In genomic region chr14:103563844-103564243, GRCh38 we compare ENCODE assay signal across 7 cellular contexts. TPM values are rescaled to one million over a fixed set of nuclear protein-coding genes. Genes with fewer than 3 reads are reported as not detected.
DNase-seq lines count a peak whose midpoint lies in the region; ATAC-seq and TF ChIP-seq lines count a peak whose summit lies in the region.
"Not testable (repeated sequence)": the region's sequence is repeated elsewhere in the genome, so short reads cannot be mapped to it uniquely, and the experiment has no call there.

No MANE protein-coding gene starts in this region.

- H3F3A ChIP-seq in OCI-LY1 (ENCODE audit: insufficient read depth, low read length) = not testable (repeated sequence)

- not testable (repeated sequence) for ATAC-seq in activated CD8-positive, alpha-beta memory T cell treated with anti-CD3 and anti-CD28 coated beads, Interleukin-2, amount 10 ng/mL, durations not matched to agents 7 days and 5 days

- peak overlapping the region; percentile 47 for H3K27ac ChIP-seq in OCI-LY1 (ENCODE audit: low read depth, low read length, poor library complexity, severe bottlenecking)
- H3K27ac ChIP-seq in cardiac muscle cell = not testable (repeated sequence)

- peak overlapping the region; percentile 24 for H3K27ac Mint-ChIP-seq in activated CD8-positive, alpha-beta memory T cell treated with anti-CD3 and anti-CD28 coated beads, Interleukin-2, amount 10 ng/mL, durations not matched to agents 7 days and 5 days
- peak overlapping the region; percentile 66 for H3K27ac Mint-ChIP-seq in chondrocyte (ENCODE audit: unreplicated experiment)

- H3K9ac ChIP-seq in OCI-LY1 (ENCODE audit: low read length) (peak overlapping the region; percentile 82), mucosa of stomach (ENCODE audit: low read length) (peak overlapping the region; percentile 81)

- peaks cover 21% of the 10 kb centered on the region for H3K36me3 ChIP-seq in OCI-LY1 (ENCODE audit: insufficient read depth, low read length)
- H3K36me3 ChIP-seq in cardiac muscle cell = peaks cover 16% of the 10 kb centered on the region
- H3K36me3 ChIP-seq in mucosa of stomach (ENCODE audit: control insufficient read depth, insufficient read depth, low read length) = not testable (repeated sequence)

- H3K9me2 ChIP-seq in OCI-LY1 (ENCODE audit: low read depth, low read length) = not testable (repeated sequence)

- not testable (repeated sequence) for H3K9me3 ChIP-seq in OCI-LY1 (ENCODE audit: low read length); cardiac muscle cell (ENCODE audit: low read depth); mucosa of stomach (ENCODE audit: control insufficient read depth, low read length)

- peaks cover 46% of the 10 kb centered on the region for H3K4me1 ChIP-seq in OCI-LY1 (ENCODE audit: insufficient read depth, low read length, severe bottlenecking)
- peaks cover 16% of the 10 kb centered on the region for H3K4me1 ChIP-seq in cardiac muscle cell (ENCODE audit: low read depth)
- not testable (repeated sequence) for H3K4me1 ChIP-seq in mucosa of stomach (ENCODE audit: control insufficient read depth, insufficient read depth, low read length)

- peak overlapping the region; percentile 100 for H3K4me2 ChIP-seq in OCI-LY1 (ENCODE audit: low read length)

- peaks cover 23% of the 10 kb centered on the region for H3K36me3 Mint-ChIP-seq in activated CD8-positive, alpha-beta memory T cell treated with anti-CD3 and anti-CD28 coated beads, Interleukin-2, amount 10 ng/mL, durations not matched to agents 7 days and 5 days
- not testable (repeated sequence) for H3K36me3 Mint-ChIP-seq in chondrocyte (ENCODE audit: low read depth)

- peaks cover 49% of the 10 kb centered on the region for H3K4me1 Mint-ChIP-seq in activated CD8-positive, alpha-beta memory T cell treated with anti-CD3 and anti-CD28 coated beads, Interleukin-2, amount 10 ng/mL, durations not matched to agents 7 days and 5 days
- peaks cover 44% of the 10 kb centered on the region for H3K4me1 Mint-ChIP-seq in chondrocyte (ENCODE audit: low read depth)

- not testable (repeated sequence) for H3K27me3 Mint-ChIP-seq in activated CD8-positive, alpha-beta memory T cell treated with anti-CD3 and anti-CD28 coated beads, Interleukin-2, amount 10 ng/mL, durations not matched to agents 7 days and 5 days; chondrocyte (ENCODE audit: low read depth)

- DNase-seq in GM12864 (ENCODE audit: low read depth); activated CD8-positive, alpha-beta memory T cell treated with anti-CD3 and anti-CD28 coated beads, Interleukin-2, amount 10 ng/mL, durations not matched to agents 7 days and 5 days; chondrocyte (ENCODE audit: low spot score); cardiac muscle cell (ENCODE audit: low read depth in 1 of 2, low spot score in 1 of 2); skeletal muscle cell (ENCODE audit: low read depth): not testable (repeated sequence)

- CTCF ChIA-PET in activated CD8-positive, alpha-beta memory T cell treated with anti-CD3 and anti-CD28 coated beads, Interleukin-2, amount 10 ng/mL, durations not matched to agents 7 days and 5 days (lab: Charles Lee) = interaction anchor here (0.7 to 2.0 kb wide), 4 partner anchors 16 to 71 kb away, joined by 3 to 5 read pairs (median 3); no protein-coding TSS in a partner anchor

- TF ChIP-seq CTCF in GM12864 (IDR thresholded peaks at IDR 0.05; ENCODE audit: low read depth, low read length, missing control alignments); OCI-LY1 (IDR thresholded peaks at IDR 0.05; ENCODE audit: low read length); chondrocyte (IDR thresholded peaks at IDR 0.05); cardiac muscle cell (IDR thresholded peaks at IDR 0.05; ENCODE audit: low read depth, low read length): not testable (repeated sequence)

- H3K79me2 ChIP-seq in OCI-LY1 (ENCODE audit: insufficient read depth, low read length) = peaks cover 72% of the 10 kb centered on the region

- H3K4me3 ChIP-seq in GM12864 (ENCODE audit: low read depth, low read length) (peak overlapping the region; percentile 99), OCI-LY1 (ENCODE audit: low read depth, low read length, poor library complexity, severe bottlenecking) (peak overlapping the region; percentile 82), cardiac muscle cell (peak overlapping the region; percentile 81), skeletal muscle cell (ENCODE audit: low read depth, low read length) (peak overlapping the region; percentile 92)
- not testable (repeated sequence) for H3K4me3 ChIP-seq in mucosa of stomach (ENCODE audit: low read length)

- H3K4me3 Mint-ChIP-seq in activated CD8-positive, alpha-beta memory T cell treated with anti-CD3 and anti-CD28 coated beads, Interleukin-2, amount 10 ng/mL, durations not matched to agents 7 days and 5 days = peak overlapping the region; percentile 89
- peak overlapping the region; percentile 84 for H3K4me3 Mint-ChIP-seq in chondrocyte (ENCODE audit: unreplicated experiment)

- not testable (repeated sequence) for H2AFZ ChIP-seq in OCI-LY1 (ENCODE audit: low read length)

- H3K9me3 Mint-ChIP-seq in activated CD8-positive, alpha-beta memory T cell treated with anti-CD3 and anti-CD28 coated beads, Interleukin-2, amount 10 ng/mL, durations not matched to agents 7 days and 5 days (ENCODE audit: low read depth); chondrocyte (ENCODE audit: low read depth): not testable (repeated sequence)

- not testable (repeated sequence) for H3K27me3 ChIP-seq in OCI-LY1 (ENCODE audit: insufficient read depth, low read length); cardiac muscle cell; mucosa of stomach (ENCODE audit: control insufficient read depth, insufficient read depth, low read length)

- not testable (repeated sequence) for H4K20me1 ChIP-seq in OCI-LY1 (ENCODE audit: insufficient read depth, low read length)

RNA-seq across cellular contexts. Expression of gene COA8, which starts 1.1 kb away (rescaled TPM):
- 10 to 100 TPM; 29.1 to 33.5 TPM for total RNA-seq in activated CD8-positive, alpha-beta memory T cell treated with anti-CD3 and anti-CD28 coated beads, Interleukin-2, amount 10 ng/mL, durations not matched to agents 7 days and 5 days
- total RNA-seq in chondrocyte (39.1 to 51.9 TPM (median 50.7 TPM) in 3 replicates), cardiac muscle cell (31.3 and 33.8 TPM in 2 replicates)
- polyA plus RNA-seq in cardiac muscle cell = 68.2 and 69.3 TPM in 2 replicates

RNA-seq across cellular contexts. Expression of gene BAG5, which starts 1.4 kb away (rescaled TPM):
- total RNA-seq in activated CD8-positive, alpha-beta memory T cell treated with anti-CD3 and anti-CD28 coated beads, Interleukin-2, amount 10 ng/mL, durations not matched to agents 7 days and 5 days = 10 to 100 TPM; 29.9 to 32.3 TPM
- total RNA-seq in chondrocyte = 22.6 to 25.7 TPM (median 23.2 TPM) in 3 replicates
- 17.4 and 17.6 TPM in 2 replicates for total RNA-seq in cardiac muscle cell
- 17.6 and 19.6 TPM in 2 replicates for polyA plus RNA-seq in cardiac muscle cell

RNA-seq across cellular contexts. Expression of gene TRMT61A, which starts 34.8 kb away (rescaled TPM):
- total RNA-seq in activated CD8-positive, alpha-beta memory T cell treated with anti-CD3 and anti-CD28 coated beads, Interleukin-2, amount 10 ng/mL, durations not matched to agents 7 days and 5 days = 1 to 10 TPM; 7.3 to 9.6 TPM
- total RNA-seq in chondrocyte (9.9 to 10.3 TPM (median 10.0 TPM) in 3 replicates), cardiac muscle cell (5.7 and 7.5 TPM in 2 replicates)
- 5.6 and 7.4 TPM in 2 replicates for polyA plus RNA-seq in cardiac muscle cell

RNA-seq across cellular contexts. Expression of gene CKB, which starts 41.2 kb away (rescaled TPM):
- total RNA-seq in activated CD8-positive, alpha-beta memory T cell treated with anti-CD3 and anti-CD28 coated beads, Interleukin-2, amount 10 ng/mL, durations not matched to agents 7 days and 5 days = 1 to 10 TPM; 1.2 to 6.1 TPM
- total RNA-seq in chondrocyte = 81.0 to 141 TPM (median 139 TPM) in 3 replicates
- 169 and 324 TPM in 2 replicates for total RNA-seq in cardiac muscle cell
- polyA plus RNA-seq in cardiac muscle cell = 177 and 327 TPM in 2 replicates
